ENCODE assay signal across 1 cellular context in genomic region chr2:120330946-120331822, GRCh38.
TF ChIP-seq lines count a peak whose summit lies in the region.

No MANE protein-coding gene starts in this region.

TF ChIP-seq in IMR-90, 13 proteins besides CTCF, POLR2A, EP300 and RAD21 (continued from another document):
- no peak for TF ChIP-seq RFX5 (IDR thresholded peaks at IDR 0.05; ENCODE audit: low read depth, low read length)
- no peak for TF ChIP-seq CHD1 (IDR thresholded peaks at IDR 0.05; ENCODE audit: low read depth, low read length)
- no peak for TF ChIP-seq RCOR1 (IDR thresholded peaks at IDR 0.05; ENCODE audit: insufficient replicate concordance, low read length)
- no peak for TF ChIP-seq MAZ (IDR thresholded peaks at IDR 0.05; ENCODE audit: borderline replicate concordance, low read depth, low read length)
- TF ChIP-seq SMC3 (IDR thresholded peaks at IDR 0.05; ENCODE audit: low read depth, low read length), result no peak
- no peak for TF ChIP-seq FOS (IDR thresholded peaks at IDR 0.05; ENCODE audit: low read depth, low read length)
- TF ChIP-seq USF2 (IDR thresholded peaks at IDR 0.05; ENCODE audit: low read depth, low read length), result no peak
- no peak for TF ChIP-seq NFE2L2 (IDR thresholded peaks at IDR 0.05; ENCODE audit: low read depth, low read length)
- TF ChIP-seq, protein P1, sequence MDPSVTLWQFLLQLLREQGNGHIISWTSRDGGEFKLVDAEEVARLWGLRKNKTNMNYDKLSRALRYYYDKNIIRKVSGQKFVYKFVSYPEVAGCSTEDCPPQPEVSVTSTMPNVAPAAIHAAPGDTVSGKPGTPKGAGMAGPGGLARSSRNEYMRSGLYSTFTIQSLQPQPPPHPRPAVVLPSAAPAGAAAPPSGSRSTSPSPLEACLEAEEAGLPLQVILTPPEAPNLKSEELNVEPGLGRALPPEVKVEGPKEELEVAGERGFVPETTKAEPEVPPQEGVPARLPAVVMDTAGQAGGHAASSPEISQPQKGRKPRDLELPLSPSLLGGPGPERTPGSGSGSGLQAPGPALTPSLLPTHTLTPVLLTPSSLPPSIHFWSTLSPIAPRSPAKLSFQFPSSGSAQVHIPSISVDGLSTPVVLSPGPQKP (IDR thresholded peaks at IDR 0.05; ENCODE audit: borderline replicate concordance, low read depth, low read length), result no peak
- TF ChIP-seq CEBPB (IDR thresholded peaks at IDR 0.05; ENCODE audit: low read depth, low read length), result no peak
- TF ChIP-seq BHLHE40 (IDR thresholded peaks at IDR 0.05; ENCODE audit: low read depth, low read length), result no peak
